8 cellular contexts compared by ENCODE assay signal in genomic region chr4:112515278-112516075, GRCh38. TPM values are rescaled to one million over a fixed set of nuclear protein-coding genes. Genes with fewer than 3 reads are reported as not detected.
DNase-seq lines count a peak whose midpoint lies in the region; ATAC-seq, FAIRE-seq and TF ChIP-seq lines count a peak whose summit lies in the region.

No MANE protein-coding gene starts in this region.

- TF ChIP-seq EP300 in stomach (IDR thresholded peaks at IDR 0.05), result no peak

- H3K4me1 ChIP-seq in Caco-2 (peaks cover 9% of the 10 kb centered on the region; the same call in 1 of the 2 replicates), left lung (peaks cover 27 to 42% of the 10 kb centered on the region in 2 donors), stomach (peaks cover 42 to 56% (median 46%) of the 10 kb centered on the region in 4 donors)

- POLR2A ChIA-PET in Caco-2 (lab: Charles Lee), result no interaction called here

- H3K9me3 ChIP-seq in Caco-2, result no peaks in the 10 kb centered on the region
- no peaks in the 10 kb centered on the region for H3K9me3 ChIP-seq in left lung
- H3K9me3 ChIP-seq in stomach, result peaks cover 0 to 19% (median 11%) of the 10 kb centered on the region in 4 donors

- CTCF ChIA-PET in Caco-2 (lab: Charles Lee), result no interaction called here

- no peak for FAIRE-seq in D721Med (lab: Jason Lieb, UNC)

- peak overlapping the region; percentile 43 for H3K4me3 ChIP-seq in Caco-2 (ENCODE audit: low read depth, low read length)
- peak overlapping the region; percentile 50 to 51 for H3K4me3 ChIP-seq in cardiac fibroblast (replicated peaks in 1 of 2; ENCODE audit: low read depth in 2 of 2, low read length in 2 of 2)
- peak overlapping the region; percentile 10 to 49 for H3K4me3 ChIP-seq in left lung
- H3K4me3 ChIP-seq in stomach, result peak overlapping the region; percentile 42 to 68 (median 56)

- peaks cover 54% of the 10 kb centered on the region for H3K27me3 Mint-ChIP-seq in Caco-2 (ENCODE audit: insufficient read depth, unreplicated experiment)

- no TSS peak for BruUV-seq in Caco-2 (replicated peaks; lab: Mats Ljungman, UMichigan)

- ATAC-seq in GM19043 (IDR thresholded peaks at IDR 0.05; ENCODE audit: low read depth, unreplicated experiment) (peak; percentile 21), HG03097 (IDR thresholded peaks at IDR 0.05; ENCODE audit: low FRiP score, unreplicated experiment) (peak; percentile 32), left lung (peak; percentile 77)

- 0 to 2% (median 1%) methylated on average over 58 to 87 of the region's 87 CpGs for WGBS in stomach, 5 donors

- H3K27ac ChIP-seq in left lung (no peak overlapping the region), stomach (no peak overlapping the region)

- intact Hi-C loops in Caco-2 (cut with micrococcal nuclease; ENCODE audit: unreplicated experiment) (no loop called here), left lung (cut with DNase I) (no loop called here), stomach (cut with DNase I; ENCODE audit: low total_unique reads) (no loop called here)

- H3K36me3 Mint-ChIP-seq in Caco-2 (ENCODE audit: insufficient read depth, unreplicated experiment), result no peaks in the 10 kb centered on the region

- H3K27ac Mint-ChIP-seq in Caco-2 (ENCODE audit: unreplicated experiment), result no peak overlapping the region

- peak overlapping the region; percentile 83 for H3K4me3 Mint-ChIP-seq in Caco-2 (ENCODE audit: unreplicated experiment)

- no peak for TF ChIP-seq CTCF in Caco-2 (IDR thresholded peaks at IDR 0.05; ENCODE audit: insufficient read depth in 1 of 2, low read depth in 1 of 2, low read length in 1 of 2, severe bottlenecking in 1 of 2, unreplicated experiment in 1 of 2)
- TF ChIP-seq CTCF in cardiac fibroblast (IDR thresholded peaks at IDR 0.05; ENCODE audit: low read depth, low read length), result no peak
- no peak for TF ChIP-seq CTCF in left lung (IDR thresholded peaks at IDR 0.05)
- TF ChIP-seq CTCF in stomach (IDR thresholded peaks at IDR 0.05), result no peak
- TF ChIP-seq CTCF in D721Med (IDR thresholded peaks at IDR 0.05; ENCODE audit: insufficient read depth, missing control alignments), result no peak

- DNase-seq in Caco-2 (peak in 1 of 2 experiments; percentile 34), OCI-M1 (lab: John Stamatoyannopoulos, UW) (peak; percentile 37), cardiac fibroblast (ENCODE audit: low read depth in 2 of 2) (peak; percentile 24 to 48), left lung (peak in 1 of 2 donors; percentile 79), stomach (no peak), D721Med (ENCODE audit: insufficient read length, low spot score) (no peak)

- TF ChIP-seq POLR2A in stomach (IDR thresholded peaks at IDR 0.05), result no peak

- no peaks in the 10 kb centered on the region for H3K36me3 ChIP-seq in Caco-2 (ENCODE audit: control insufficient read depth, insufficient read depth, low read length)
- H3K36me3 ChIP-seq in left lung, result no peaks in the 10 kb centered on the region
- H3K36me3 ChIP-seq in stomach, result no peaks in the 10 kb centered on the region

- H3K27me3 ChIP-seq in Caco-2 (replicated peaks; ENCODE audit: control insufficient read depth, insufficient read depth, low read length), result peaks cover 6% of the 10 kb centered on the region
- peaks cover 100% of the 10 kb centered on the region in 2 donors for H3K27me3 ChIP-seq in left lung
- H3K27me3 ChIP-seq in stomach, result peaks cover 52 to 100% (median 96%) of the 10 kb centered on the region in 3 donors

- H3K4me1 Mint-ChIP-seq in Caco-2 (ENCODE audit: low read depth, unreplicated experiment), result peaks cover 12% of the 10 kb centered on the region

- no peaks in the 10 kb centered on the region for H3K9me3 Mint-ChIP-seq in Caco-2 (ENCODE audit: unreplicated experiment)

RNA-seq across cellular contexts. Expression of gene NEUROG2, which starts 0.5 kb away (rescaled TPM):
- total RNA-seq in Caco-2 (2022), result not detected in 2 replicates
- total RNA-seq in left lung, result not detected
- total RNA-seq in stomach, result not detected
- polyA plus RNA-seq in stomach, result not detected

Comparison
In these comparisons a context has a peak if more than half of its experiments do, and no peak if none do; other contexts are left out.
1. DNase-seq: peak in OCI-M1 (single experiment) and cardiac fibroblast (2 of 2); none in stomach (single experiment) and D721Med (single experiment).
2. ATAC-seq: peak in every context shown above with its lines; median percentile 77 in left lung; 32 in HG03097; 21 in GM19043.
3. Peak in every context shown above with its lines, with median percentiles within 50 percentile points of each other: H3K4me3 ChIP-seq.